ENCODE assay signal across 9 cellular contexts in the genomic region with DNA sequence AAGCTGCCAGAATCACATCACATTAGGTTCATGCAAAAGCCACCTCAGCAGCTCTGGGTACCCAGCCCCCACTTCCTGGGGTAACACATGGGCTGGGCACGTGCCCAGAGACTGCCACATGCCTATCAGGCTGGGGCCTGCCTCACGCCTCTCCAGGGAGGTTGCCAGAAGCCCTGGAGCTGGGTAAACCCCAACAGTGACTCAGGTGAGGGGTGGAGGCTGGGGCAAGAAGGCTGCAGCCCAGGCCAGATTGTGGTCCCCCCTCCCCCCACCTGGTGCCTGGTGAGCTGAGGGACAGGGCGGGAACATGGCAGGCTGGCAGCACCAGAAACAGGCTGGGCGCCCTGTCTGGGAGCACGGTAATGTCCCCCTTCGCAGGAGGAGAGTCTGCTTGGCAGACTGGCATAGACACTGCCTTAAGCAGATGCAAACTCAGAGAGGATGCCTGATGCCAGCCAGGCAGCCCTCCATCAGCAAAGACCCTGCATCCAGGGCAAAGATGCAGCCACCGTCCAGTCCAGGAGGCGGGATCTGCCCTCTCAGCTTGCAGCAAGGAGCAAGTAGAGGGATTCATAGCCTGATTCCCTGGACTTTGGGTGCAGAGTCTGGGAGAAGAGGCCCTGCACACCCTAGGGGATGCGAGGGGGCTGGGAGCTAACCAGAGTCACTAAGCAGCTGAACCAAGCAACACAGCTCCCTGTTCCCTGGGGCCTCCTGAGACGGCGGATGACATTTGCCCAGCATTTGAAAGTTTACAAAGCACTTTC.
DNase-seq lines count a peak whose midpoint lies in the region; ATAC-seq and TF ChIP-seq lines count a peak whose summit lies in the region.
"Had no signal": no experiment of that assay in that cellular context is flagged by ENCODE, and none has a peak within 500 bp of the region (broad histone marks: within the 10 kb centered on the region; RNA-seq: fewer than 3 reads in every experiment).

No MANE protein-coding gene starts in this region.

- no peaks in the 10 kb centered on the region for H3K9me3 ChIP-seq in DND-41 (ENCODE audit: insufficient read depth, low read length, severe bottlenecking)

- no peak for TF ChIP-seq CTCF in DND-41 (IDR thresholded peaks at IDR 0.05; ENCODE audit: borderline replicate concordance, extremely low read depth, low read length, poor library complexity, severe bottlenecking)
- TF ChIP-seq CTCF in brain microvascular endothelial cell (IDR thresholded peaks at IDR 0.05; ENCODE audit: low read depth, low read length, missing control alignments) = no peak

- H3K4me1 Mint-ChIP-seq in memory B cell = no peaks in the 10 kb centered on the region

- no peak overlapping the region for H2AFZ ChIP-seq in DND-41 (ENCODE audit: low read depth, low read length)

- H3K79me2 ChIP-seq in DND-41 (ENCODE audit: insufficient read depth, low read length) = no peaks in the 10 kb centered on the region

- H3K27ac ChIP-seq in DND-41 (ENCODE audit: low read length) (no peak overlapping the region), brain microvascular endothelial cell (no peak overlapping the region)

- CTCF ChIA-PET in HEK293T (lab: Yijun Ruan, JAX) = interaction anchor here (0.6 to 1.5 kb wide), 2 partner anchors 9 to 32 kb away, joined by 3 to 5 read pairs; no protein-coding TSS in a partner anchor

- H3K4me3 ChIP-seq in DND-41 (ENCODE audit: low read depth in 1 of 2, low read length in 2 of 2) = no peak overlapping the region
- no peak overlapping the region for H3K4me3 ChIP-seq in brain microvascular endothelial cell (ENCODE audit: low read depth, low read length)

- no peak overlapping the region for H3K4me2 ChIP-seq in DND-41 (ENCODE audit: insufficient read depth, low read length)

- in situ Hi-C loops in brain microvascular endothelial cell (cut with HindIII; ENCODE audit: low pct_ligation_motif_present, low sequenced_read_pairs) = no loop called here

- H3K27me3 ChIP-seq in DND-41 (ENCODE audit: insufficient read depth, low read length, poor library complexity) = peaks cover 13% of the 10 kb centered on the region
- peaks cover 11% of the 10 kb centered on the region for H3K27me3 ChIP-seq in brain microvascular endothelial cell (replicated peaks)

- H3K36me3 Mint-ChIP-seq in memory B cell = no peaks in the 10 kb centered on the region

- no peaks in the 10 kb centered on the region for H3K4me1 ChIP-seq in DND-41 (ENCODE audit: insufficient read depth, low read length)

- DNase-seq in DND-41 (peak; percentile 39), NCI-H1694 treated with DMSO at 0.1 percent for 48 hours (lab: John Stamatoyannopoulos, UW) (peak; percentile 95), memory B cell (ENCODE audit: low spot score in 2 of 2) (no peak), brain microvascular endothelial cell (no peak), HEK293T (ENCODE audit: extremely low spot score) (no peak)
- DNase-seq in activated effector memory CD4-positive, alpha-beta T cell treated with Interleukin-2 at 50 U/mL for 16 hours = peak; percentile 26
- DNase-seq: NCI-H345 had no signal

- no peaks in the 10 kb centered on the region for H3K9me3 Mint-ChIP-seq in memory B cell

- no peak overlapping the region for H3K9ac ChIP-seq in DND-41 (ENCODE audit: low read depth, low read length)

- H3K36me3 ChIP-seq in DND-41 (ENCODE audit: insufficient read depth, low read length) = no peaks in the 10 kb centered on the region
- no peaks in the 10 kb centered on the region for H3K36me3 ChIP-seq in brain microvascular endothelial cell (replicated peaks)

- H3K27me3 Mint-ChIP-seq in memory B cell = peaks cover 23% of the 10 kb centered on the region

- no peak overlapping the region for H3K4me3 Mint-ChIP-seq in memory B cell

- no peak overlapping the region for H3K27ac Mint-ChIP-seq in memory B cell

- POLR2A ChIA-PET in HEK293T (lab: Yijun Ruan, JAX) = no interaction called here

- no peaks in the 10 kb centered on the region for H4K20me1 ChIP-seq in DND-41 (ENCODE audit: insufficient read depth, low read length)

- ATAC-seq in DND-41 (ENCODE audit: insufficient read depth, low read depth) (peak; percentile 75; the same call in 2 of the 3 replicates), memory B cell (ENCODE audit: low read depth) (peak; percentile 52), GM21528 (IDR thresholded peaks at IDR 0.05; ENCODE audit: low FRiP score, unreplicated experiment) (no peak), HG03025 (IDR thresholded peaks at IDR 0.05; ENCODE audit: low FRiP score, unreplicated experiment) (no peak)

TF ChIP-seq in HEK293T, 16 proteins besides CTCF, POLR2A, EP300 and RAD21:
- TF ChIP-seq ELF4 (IDR thresholded peaks at IDR 0.05) = no peak
TF ChIP-seq in HEK293T: peak in this region for 0.

Comparison
In these comparisons a context has a peak if more than half of its experiments do, and no peak if none do; other contexts are left out.
1. ATAC-seq: peak in DND-41 (single experiment) and memory B cell (single experiment); none in GM21528 (single experiment) and HG03025 (single experiment).
2. DNase-seq: peak in DND-41 (single experiment), NCI-H1694 treated with DMSO at 0.1 percent for 48 hours (single experiment) and activated effector memory CD4-positive, alpha-beta T cell treated with Interleukin-2 at 50 U/mL for 16 hours (single experiment); none in memory B cell (0 of 2), brain microvascular endothelial cell (single experiment) and HEK293T (single experiment).